In genomic region chr17:35242805-35243458, GRCh38 we compare ENCODE assay signal across 8 cellular contexts. TPM values are rescaled to one million over a fixed set of nuclear protein-coding genes. Genes with fewer than 3 reads are reported as not detected.
DNase-seq lines count a peak whose midpoint lies in the region; ATAC-seq and TF ChIP-seq lines count a peak whose summit lies in the region.

TSS of gene SLFN5 (plus strand) at chr17:35243072. CDS start at chr17:35258691, 15,619 bp downstream.

- DNase-seq in DMS153 treated with DMSO at 0.1 percent for 48 hours (lab: John Stamatoyannopoulos, UW; ENCODE audit: unreplicated experiment) (peak; percentile 75), RWPE2 (ENCODE audit: low spot score) (peak; percentile 90), foreskin fibroblast (peak; percentile 88 to 96)
- peak; percentile 90 for DNase-seq in activated gamma-delta T cell treated with anti-CD3 and anti-CD28 coated beads, Interleukin-2, amount 50 U/mL, for 16 hours (ENCODE audit: low read depth)
- peak; percentile 94 to 96 for DNase-seq in stimulated activated naive CD8-positive, alpha-beta T cell treated with anti-CD3 and anti-CD28 coated beads, Interleukin-15, amount 100 ng/mL, for 72 hours

- no peaks in the 10 kb centered on the region for H3K36me3 Mint-ChIP-seq in IgD-negative memory B cell

- no peaks in the 10 kb centered on the region for H3K9me3 Mint-ChIP-seq in IgD-negative memory B cell
- no peaks in the 10 kb centered on the region for H3K9me3 Mint-ChIP-seq in stimulated activated naive CD8-positive, alpha-beta T cell treated with anti-CD3 and anti-CD28 coated beads, Interleukin-15, amount 100 ng/mL, for 72 hours

- H2AFZ ChIP-seq in neural cell (ENCODE audit: low read depth, low read length) = peak within 1 kb of the TSS; percentile 70

- H3K27me3 ChIP-seq in RWPE2 (ENCODE audit: insufficient read depth, poor library complexity, severe bottlenecking) (no peaks in the 10 kb centered on the region), neural cell (ENCODE audit: insufficient read depth, low read depth, low read length) (peaks cover 15% of the 10 kb centered on the region)

- peak within 1 kb of the TSS; percentile 97 for H3K27ac ChIP-seq in RWPE2 (ENCODE audit: poor library complexity, severe bottlenecking)
- H3K27ac ChIP-seq in neural cell (ENCODE audit: low read length) = peak within 1 kb of the TSS; percentile 12

- peak within 1 kb of the TSS; percentile 73 for H3K9ac ChIP-seq in neural cell (ENCODE audit: low read length)

- peak within 1 kb of the TSS; percentile 95 to 99 (median 98) for H3K4me3 Mint-ChIP-seq in IgD-negative memory B cell
- H3K4me3 Mint-ChIP-seq in stimulated activated naive CD8-positive, alpha-beta T cell treated with anti-CD3 and anti-CD28 coated beads, Interleukin-15, amount 100 ng/mL, for 72 hours = peak within 1 kb of the TSS; percentile 99 to 100

- H3K79me2 ChIP-seq in neural cell (replicated peaks; ENCODE audit: insufficient read depth, low read length) = no peaks in the 10 kb centered on the region

- no peak for TF ChIP-seq RAD21 in neural cell (conservative IDR thresholded peaks at IDR 0.05)

- peaks cover 12 to 31% (median 29%) of the 10 kb centered on the region in 3 donors for H3K4me1 Mint-ChIP-seq in IgD-negative memory B cell
- peaks cover 75% of the 10 kb centered on the region for H3K4me1 Mint-ChIP-seq in stimulated activated naive CD8-positive, alpha-beta T cell treated with anti-CD3 and anti-CD28 coated beads, Interleukin-15, amount 100 ng/mL, for 72 hours

- H3K9me2 ChIP-seq in neural cell (ENCODE audit: insufficient read depth, low read length) = no peaks in the 10 kb centered on the region

- no peak for TF ChIP-seq EP300 in neural cell (conservative IDR thresholded peaks at IDR 0.05; ENCODE audit: poor library complexity, severe bottlenecking)

- H4K20me1 ChIP-seq in neural cell (ENCODE audit: insufficient read depth) = no peaks in the 10 kb centered on the region

- H3K4me2 ChIP-seq in neural cell (ENCODE audit: low read length) = peak within 1 kb of the TSS; percentile 76

- peak within 1 kb of the TSS; percentile 85 to 95 (median 89) for H3K27ac Mint-ChIP-seq in IgD-negative memory B cell
- H3K27ac Mint-ChIP-seq in stimulated activated naive CD8-positive, alpha-beta T cell treated with anti-CD3 and anti-CD28 coated beads, Interleukin-15, amount 100 ng/mL, for 72 hours = peak within 1 kb of the TSS; percentile 100

- peaks cover 4% of the 10 kb centered on the region for H3K27me3 Mint-ChIP-seq in IgD-negative memory B cell
- H3K27me3 Mint-ChIP-seq in stimulated activated naive CD8-positive, alpha-beta T cell treated with anti-CD3 and anti-CD28 coated beads, Interleukin-15, amount 100 ng/mL, for 72 hours = no peaks in the 10 kb centered on the region

- ATAC-seq in GM21529 (IDR thresholded peaks at IDR 0.05; ENCODE audit: unreplicated experiment) (peak; percentile 60), RWPE2 (ENCODE audit: low read depth) (peak; percentile 75)
- ATAC-seq in stimulated activated naive CD8-positive, alpha-beta T cell treated with anti-CD3 and anti-CD28 coated beads, Interleukin-15, amount 100 ng/mL, for 72 hours = peak; percentile 75

- no peaks in the 10 kb centered on the region for H3F3A ChIP-seq in neural cell (ENCODE audit: insufficient read depth, low read length, poor library complexity, severe bottlenecking)

- H3K36me3 ChIP-seq in RWPE2 (ENCODE audit: low read depth) (peaks cover 27% of the 10 kb centered on the region), neural cell (ENCODE audit: insufficient read depth, low read length) (no peaks in the 10 kb centered on the region)

- TF ChIP-seq CTCF in RWPE2 (IDR thresholded peaks at IDR 0.05; ENCODE audit: poor library complexity, severe bottlenecking) (no peak), foreskin fibroblast (IDR thresholded peaks at IDR 0.05; ENCODE audit: low read depth, low read length) (no peak), neural cell (IDR thresholded peaks at IDR 0.05; ENCODE audit: poor library complexity, severe bottlenecking) (peak; percentile 16)

- peaks cover 29% of the 10 kb centered on the region for H3K4me1 ChIP-seq in RWPE2 (ENCODE audit: insufficient read depth, poor library complexity, severe bottlenecking)

- H3K9me3 ChIP-seq in RWPE2 (ENCODE audit: severe bottlenecking) (no peaks in the 10 kb centered on the region), neural cell (ENCODE audit: low read length) (no peaks in the 10 kb centered on the region)

- H3K4me3 ChIP-seq in RWPE2 (ENCODE audit: severe bottlenecking) = peak within 1 kb of the TSS; percentile 85
- H3K4me3 ChIP-seq in foreskin fibroblast (ENCODE audit: low read depth in 1 of 2, low read length in 2 of 2) = peak within 1 kb of the TSS; percentile 73 to 85
- H3K4me3 ChIP-seq in neural cell (ENCODE audit: low read length) = peak within 1 kb of the TSS; percentile 90

TF ChIP-seq in neural cell, 6 proteins besides CTCF, POLR2A, EP300 and RAD21:
- TF ChIP-seq REST (IDR thresholded peaks at IDR 0.05; ENCODE audit: borderline replicate concordance) (peak; percentile 77), POLR2AphosphoS5 (IDR thresholded peaks at IDR 0.05) (peak; percentile 74), SMC3 (conservative IDR thresholded peaks at IDR 0.05; ENCODE audit: poor library complexity) (no peak), EZH2 (IDR thresholded peaks at IDR 0.05; ENCODE audit: borderline replicate concordance, insufficient read depth, low read length, poor library complexity, severe bottlenecking) (no peak), MXI1 (conservative IDR thresholded peaks at IDR 0.05; ENCODE audit: poor library complexity, severe bottlenecking) (peak; percentile 23), TAF1 (IDR thresholded peaks at IDR 0.05; ENCODE audit: low read depth) (peak; percentile 62)

RNA-seq across cellular contexts. Expression of gene SLFN5, which starts in this region (rescaled TPM):
- polyA plus RNA-seq in IgD-negative memory B cell = 8.9 TPM
- polyA plus RNA-seq in neural cell = 2.1 and 2.5 TPM in 2 replicates
- polyA minus RNA-seq in neural cell = 6.8 and 11.7 TPM in 2 replicates

Comparison
In these comparisons a context has a peak if more than half of its experiments do, and no peak if none do; other contexts are left out.
1. Peak in every context shown above with its lines: DNase-seq, ATAC-seq, H3K4me3 ChIP-seq and H3K27ac ChIP-seq.